ENCODE assay signal across 8 cellular contexts in the genomic region with DNA sequence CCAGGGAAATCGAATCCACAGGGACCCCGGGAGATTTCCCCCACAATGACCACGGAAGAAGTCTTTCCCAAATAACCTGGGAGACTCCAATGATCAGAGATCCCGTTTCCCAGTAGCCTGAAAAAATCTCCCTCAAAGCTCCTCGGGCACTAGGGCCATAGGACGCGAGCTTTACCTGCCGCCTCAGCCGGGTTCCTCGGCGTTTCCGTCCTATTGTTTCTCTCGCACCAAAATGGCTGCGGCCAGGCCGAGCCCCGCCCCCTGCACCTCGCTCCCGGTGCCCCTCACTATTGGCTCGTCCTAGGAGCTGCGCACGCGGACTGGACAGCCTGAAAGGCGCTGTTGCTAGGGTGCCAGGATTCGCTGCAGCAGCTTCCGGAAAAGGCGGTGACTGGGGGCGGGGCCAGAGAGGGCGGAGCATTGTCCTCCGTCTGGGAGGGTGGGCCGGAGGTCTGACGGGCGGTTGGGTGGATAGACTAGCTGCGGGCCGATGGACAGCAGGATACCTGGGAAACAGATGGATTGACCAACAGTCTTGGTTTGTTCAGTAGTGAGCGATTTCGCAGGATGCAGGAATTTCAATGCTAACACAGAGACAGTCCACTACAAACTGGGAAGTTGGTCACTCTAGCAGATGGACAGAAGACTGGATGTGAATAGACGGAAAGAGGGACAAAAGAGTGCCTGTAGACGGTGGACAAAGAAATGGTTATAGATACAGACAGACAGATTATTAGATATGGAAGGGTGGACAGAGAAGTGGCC. TPM values are rescaled to one million over a fixed set of nuclear protein-coding genes. Genes with fewer than 3 reads are reported as not detected.
DNase-seq lines count a peak whose midpoint lies in the region; TF ChIP-seq lines count a peak whose summit lies in the region.

A gene with protein sequence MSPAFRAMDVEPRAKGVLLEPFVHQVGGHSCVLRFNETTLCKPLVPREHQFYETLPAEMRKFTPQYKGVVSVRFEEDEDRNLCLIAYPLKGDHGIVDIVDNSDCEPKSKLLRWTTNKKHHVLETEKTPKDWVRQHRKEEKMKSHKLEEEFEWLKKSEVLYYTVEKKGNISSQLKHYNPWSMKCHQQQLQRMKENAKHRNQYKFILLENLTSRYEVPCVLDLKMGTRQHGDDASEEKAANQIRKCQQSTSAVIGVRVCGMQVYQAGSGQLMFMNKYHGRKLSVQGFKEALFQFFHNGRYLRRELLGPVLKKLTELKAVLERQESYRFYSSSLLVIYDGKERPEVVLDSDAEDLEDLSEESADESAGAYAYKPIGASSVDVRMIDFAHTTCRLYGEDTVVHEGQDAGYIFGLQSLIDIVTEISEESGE (minus strand): TSS at position 240 of the 765 bp plus-strand sequence. CDS start 21,930 bp downstream, outside the sequence.

- peak within 1 kb of the TSS; percentile 90 for H3K27ac ChIP-seq in effector memory CD4-positive, alpha-beta T cell (ENCODE audit: insufficient read depth, low read length, poor library complexity, severe bottlenecking)

- H3K9me3 ChIP-seq in effector memory CD4-positive, alpha-beta T cell (ENCODE audit: control insufficient read depth, low read length) = no peaks in the 10 kb centered on the region

- peak within 1 kb of the TSS; percentile 98 for H3K4me3 ChIP-seq in effector memory CD4-positive, alpha-beta T cell (ENCODE audit: insufficient read depth, low read depth, low read length, poor library complexity, severe bottlenecking)

- H3K27me3 ChIP-seq in effector memory CD4-positive, alpha-beta T cell (replicated peaks; ENCODE audit: control insufficient read depth, insufficient read depth, low read length, poor library complexity, severe bottlenecking) = no peaks in the 10 kb centered on the region

- TF ChIP-seq CTCF in GM20000 (IDR thresholded peaks at IDR 0.05; ENCODE audit: extremely low read depth, missing control alignments) = no peak

- CTCF ChIA-PET in activated CD8-positive, alpha-beta memory T cell treated with anti-CD3 and anti-CD28 coated beads for 36 hours (lab: Charles Lee) = interaction anchor here (0.5 to 1.8 kb wide), 2 partner anchors 23 to 52 kb away, joined by 4 to 5 read pairs; no protein-coding TSS in a partner anchor

- DNase-seq in CMK (ENCODE audit: low read depth) = peak; percentile 89
- DNase-seq in GM20000 (ENCODE audit: low spot score) = peak; percentile 96
- peak; percentile 96 for DNase-seq in HT-29 (ENCODE audit: low spot score)
- peak; percentile 96 to 99 for DNase-seq in NOMO-1 (lab: John Stamatoyannopoulos, UW; ENCODE audit: unreplicated experiment in 2 of 2)
- peak; percentile 97 to 98 (median 97) for DNase-seq in effector memory CD4-positive, alpha-beta T cell
- DNase-seq in medulla oblongata (ENCODE audit: extremely low spot score) = peak; percentile 99
- peak; percentile 99 for DNase-seq in stimulated activated CD8-positive, alpha-beta memory T cell treated with anti-CD3 and anti-CD28 coated beads, Interleukin-12 subunit alpha, Interleukin-12 subunit beta, amount 100 ng/mL, for 1 hour (ENCODE audit: low read depth)

- peaks cover 17% of the 10 kb centered on the region for H3K4me1 ChIP-seq in effector memory CD4-positive, alpha-beta T cell (ENCODE audit: control insufficient read depth, insufficient read depth, low read length, poor library complexity, severe bottlenecking)

- POLR2A ChIA-PET in activated CD8-positive, alpha-beta memory T cell treated with anti-CD3 and anti-CD28 coated beads for 36 hours (lab: Charles Lee) = interaction anchor here (0.5 to 1.6 kb wide), 7 partner anchors 8 to 304 kb away, joined by 3 to 6 read pairs (median 3); a partner anchor contains a TSS

- H3K36me3 ChIP-seq in effector memory CD4-positive, alpha-beta T cell (ENCODE audit: control insufficient read depth, insufficient read depth, low read length) = peaks cover 4% of the 10 kb centered on the region

RNA-seq across cellular contexts. Expression of the gene that starts here (rescaled TPM):
- total RNA-seq in HT-29 (2014; rRNA removed; shearing (Covaris generic)) = 46.8 and 55.9 TPM in 2 replicates
- 10 to 100 TPM; 42.8 to 47.9 TPM for total RNA-seq in activated CD8-positive, alpha-beta memory T cell treated with anti-CD3 and anti-CD28 coated beads for 36 hours

Comparison
In these comparisons a context has a peak if more than half of its experiments do, and no peak if none do; other contexts are left out.
1. Peak in every context shown above with its lines: DNase-seq, H3K4me3 ChIP-seq and H3K27ac ChIP-seq.